21 cellular contexts compared by ENCODE assay signal in genomic region chrX:132483523-132483922, GRCh38. TPM values are rescaled to one million over a fixed set of nuclear protein-coding genes. Genes with fewer than 3 reads are reported as not detected.
DNase-seq lines count a peak whose midpoint lies in the region; ATAC-seq, FAIRE-seq and TF ChIP-seq lines count a peak whose summit lies in the region.
"Had no signal": no experiment of that assay in that cellular context is flagged by ENCODE, and none has a peak within 500 bp of the region (broad histone marks: within the 10 kb centered on the region; RNA-seq: fewer than 3 reads in every experiment).

No MANE protein-coding gene starts in this region.

- peaks cover 89% of the 10 kb centered on the region for H3K4me1 ChIP-seq in BLaER1
- H3K4me1 ChIP-seq in GM23338 (ENCODE audit: insufficient read depth), result peaks cover 52% of the 10 kb centered on the region
- H3K4me1 ChIP-seq: prostate gland had no signal

- H3K36me3 ChIP-seq in BLaER1 (no peaks in the 10 kb centered on the region), GM23338 (ENCODE audit: insufficient read depth) (no peaks in the 10 kb centered on the region)
- H3K36me3 ChIP-seq: prostate gland, stomach, uterus had no signal

- intact Hi-C loops in left colon (cut with DNase I, micrococcal nuclease), result no loop called here

- H4K20me1 ChIP-seq in BLaER1 (no peaks in the 10 kb centered on the region; the same call in 1 of the 2 replicates), GM23338 (replicated peaks; ENCODE audit: insufficient read depth) (no peaks in the 10 kb centered on the region)

- no peaks in the 10 kb centered on the region for H3K36me3 Mint-ChIP-seq in GM23338 (ENCODE audit: low read depth)

- H3K27ac ChIP-seq in BLaER1 (peak overlapping the region; percentile 79), GM23338 (ENCODE audit: low read depth) (no peak overlapping the region)
- H3K27ac ChIP-seq: prostate gland, stomach, uterus had no signal

- H3K9me2 ChIP-seq in GM23338 (ENCODE audit: insufficient read depth), result no peaks in the 10 kb centered on the region

- H3K4me1 Mint-ChIP-seq in GM23338, result peaks cover 59% of the 10 kb centered on the region

- no peaks in the 10 kb centered on the region for H3K79me2 ChIP-seq in GM23338 (replicated peaks; ENCODE audit: insufficient read depth)

- no peak for TF ChIP-seq POLR2A in GM12892 (IDR thresholded peaks at IDR 0.05; ENCODE audit: low read depth, low read length)

- no peak overlapping the region for H2AFZ ChIP-seq in GM23338

- H3K4me3 ChIP-seq in BLaER1 (no peak overlapping the region), GM23338 (no peak overlapping the region)
- H3K4me3 ChIP-seq: prostate gland, stomach, uterus had no signal

- ATAC-seq in GM23338 (no peak), left colon (peak; percentile 44), HG03460 (IDR thresholded peaks at IDR 0.05; ENCODE audit: unreplicated experiment) (no peak)
- ATAC-seq: left cardiac atrium had no signal

- H3F3A ChIP-seq in GM23338 (replicated peaks; ENCODE audit: low read depth), result no peaks in the 10 kb centered on the region

- H3K4me2 ChIP-seq in BLaER1, result peak overlapping the region; percentile 81
- H3K4me2 ChIP-seq in GM23338, result peak overlapping the region; percentile 32; the same call in 1 of the 2 replicates

- H3K27me3 ChIP-seq in BLaER1, result peaks cover 59% of the 10 kb centered on the region
- peaks cover 12% of the 10 kb centered on the region for H3K27me3 ChIP-seq in GM23338 (ENCODE audit: insufficient read depth)
- H3K27me3 ChIP-seq: uterus had no signal

- no peak for TF ChIP-seq CTCF in GM23338 (conservative IDR thresholded peaks at IDR 0.05; ENCODE audit: low read depth in 2 of 2)

- FAIRE-seq in GM12892 (lab: Jason Lieb, UNC), result no peak
- FAIRE-seq: D721Med had no signal

- peaks cover 3% of the 10 kb centered on the region for H3K27me3 Mint-ChIP-seq in GM23338 (ENCODE audit: insufficient read depth, low read depth, poor library complexity)

- no peaks in the 10 kb centered on the region for H3K9me3 ChIP-seq in BLaER1
- H3K9me3 ChIP-seq: prostate gland, stomach, uterus had no signal

- no peak overlapping the region; the same call in 1 of the 2 replicates for H3K9ac ChIP-seq in BLaER1

- no peaks in the 10 kb centered on the region for H3K9me3 Mint-ChIP-seq in GM23338
- H3K9me3 Mint-ChIP-seq: T-helper 2 cell treated with Interferon-gamma antibody and Interleukin-4, amounts not matched to agents 5 μg/mL and 100 μg/mL, for 36 hours had no signal

- no peak overlapping the region for H3K4me3 Mint-ChIP-seq in GM23338
- H3K4me3 Mint-ChIP-seq: T-helper 2 cell treated with Interferon-gamma antibody and Interleukin-4, amounts not matched to agents 5 μg/mL and 100 μg/mL, for 36 hours had no signal

- H3K27ac Mint-ChIP-seq in GM23338, result no peak overlapping the region
- H3K27ac Mint-ChIP-seq: T-helper 2 cell treated with Interferon-gamma antibody and Interleukin-4, amounts not matched to agents 5 μg/mL and 100 μg/mL, for 36 hours had no signal

- DNase-seq in GM23338 (ENCODE audit: low spot score) (no peak), NCI-H69 (lab: John Stamatoyannopoulos, UW) (peak; percentile 7), left colon (no peak), GM12892 (ENCODE audit: insufficient read length) (no peak)
- DNase-seq in stimulated activated CD8-positive, alpha-beta memory T cell treated with anti-CD3 and anti-CD28 coated beads, Interleukin-4, amount 100 ng/mL, for 48 hours, result no peak
- DNase-seq in stimulated activated CD4-positive, alpha-beta T cell treated with anti-CD3 and anti-CD28 coated beads, Interleukin-4, amount 100 ng/mL, for 24 hours, result no peak
- DNase-seq: activated CD4-positive, alpha-beta T cell treated with anti-CD3 and anti-CD28 coated beads for 48 hours; caudate nucleus; effector memory CD4-positive, alpha-beta T cell; hippocampal formation; KBM-7; left cardiac atrium; NCI-H2029; SIG-M5; stomach; uterus had no signal

TF ChIP-seq in GM23338, 12 proteins besides CTCF, POLR2A, EP300 and RAD21 (continues in another document):
- TF ChIP-seq STAT1 (IDR thresholded peaks at IDR 0.05; ENCODE audit: unreplicated experiment), result no peak
- no peak for TF ChIP-seq ZNF114 (CRISPR knock-in tag; IDR thresholded peaks at IDR 0.05)
- no peak for TF ChIP-seq CREB1 (CRISPR knock-in tag; IDR thresholded peaks at IDR 0.05; ENCODE audit: low read depth)
- no peak for TF ChIP-seq POLR2AphosphoS5 (IDR thresholded peaks at IDR 0.05; ENCODE audit: low read depth)
- TF ChIP-seq ETS1 (IDR thresholded peaks at IDR 0.05), result no peak
- no peak for TF ChIP-seq ZNF331 (CRISPR knock-in tag; IDR thresholded peaks at IDR 0.05; ENCODE audit: low read depth)
- TF ChIP-seq JUNB (IDR thresholded peaks at IDR 0.05; ENCODE audit: unreplicated experiment), result no peak
- TF ChIP-seq ZNF462 (CRISPR knock-in tag; IDR thresholded peaks at IDR 0.05), result no peak

RNA-seq across cellular contexts. Expression of gene MBNL3, which starts 5.3 kb away (rescaled TPM):
- 2.4 and 3.0 TPM in 2 replicates for total RNA-seq in GM23338 (2014; rRNA removed; shearing (Covaris generic))
- 0.94 and 2.3 TPM in 2 replicates for polyA plus RNA-seq in GM23338 (2016; fragmentation: Nextera tagmentation; extraction: Ambion mirVana)
- 10 to 100 TPM; 40.2 to 46.2 TPM for total RNA-seq in left colon
- polyA plus RNA-seq in GM12892 (2012; ENCODE audit: missing spikeins), result 9.0 TPM

Comparison
In these comparisons a context has a peak if more than half of its experiments do, and no peak if none do; other contexts are left out.
1. RNA of gene MBNL3, which starts 5.3 kb away (total RNA-seq): 40.2 to 46.2 TPM in left colon; 2.4 to 3.0 TPM in GM23338; every median in the first group is over 10 times any median in the second.